In the genomic region with DNA sequence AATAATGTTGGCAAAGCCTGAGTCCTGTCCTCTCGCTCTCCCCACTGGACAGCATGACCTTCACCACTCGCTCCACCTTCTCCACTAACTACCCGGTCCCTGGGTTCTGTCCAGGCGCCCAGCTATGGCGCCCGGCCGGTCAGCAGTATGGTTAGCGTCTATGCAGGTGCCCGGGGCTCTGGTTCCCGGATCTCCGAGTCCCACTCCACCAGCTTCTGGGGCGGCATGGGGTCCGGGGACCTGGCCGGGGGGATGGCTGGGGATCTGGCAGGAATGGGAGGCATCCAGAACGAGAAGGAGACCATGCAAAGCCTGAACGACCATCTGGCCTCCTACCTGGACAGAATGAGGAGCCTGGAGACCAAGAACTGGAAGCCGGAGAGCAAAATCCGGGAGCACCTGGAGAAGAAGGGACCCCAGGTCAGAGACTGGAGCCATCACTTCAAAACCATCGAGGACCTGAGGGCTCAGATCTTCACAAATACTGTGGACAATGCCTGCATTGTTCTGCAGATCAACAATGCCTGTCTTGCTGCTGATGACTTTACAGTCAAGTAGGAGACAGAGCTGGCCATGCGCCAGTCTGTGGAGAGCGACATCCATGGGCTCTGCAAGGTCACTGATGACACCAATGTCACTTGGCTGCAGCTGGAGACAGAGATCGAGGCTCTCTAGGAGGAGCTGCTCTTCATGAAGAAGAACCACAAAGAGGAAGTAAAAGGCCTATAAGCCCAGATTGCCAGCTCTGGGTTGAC, we compare ENCODE assay signal across 9 cellular contexts.
DNase-seq lines count a peak whose midpoint lies in the region; ATAC-seq and TF ChIP-seq lines count a peak whose summit lies in the region.
"Had no signal": no experiment of that assay in that cellular context is flagged by ENCODE, and none has a peak within 500 bp of the region (broad histone marks: within the 10 kb centered on the region; RNA-seq: fewer than 3 reads in every experiment).

No MANE protein-coding gene starts in this region.

- DNase-seq in GM12865 (ENCODE audit: low read depth) (peak; percentile 56), NB4 (ENCODE audit: low read depth) (peak; percentile 77), nucleus accumbens (lab: John Stamatoyannopoulos, UW) (peak in 53 of 56 donors; percentile 8 to 94 (median 70)), T-helper 2 cell (no peak)
- DNase-seq in stimulated activated naive CD4-positive, alpha-beta T cell (lab: John Stamatoyannopoulos, UW): no peak
- DNase-seq: activated naive CD8-positive, alpha-beta T cell treated with anti-CD3 and anti-CD28 coated beads, Interleukin-2, amount 10 ng/mL, durations not matched to agents 7 days and 5 days; CD8-positive, alpha-beta T cell had no signal

- no peak for TF ChIP-seq POLR2A in NB4 (IDR thresholded peaks at IDR 0.05; ENCODE audit: extremely low read depth, insufficient read length)

- no peak for TF ChIP-seq CTCF in GM12865 (IDR thresholded peaks at IDR 0.05; ENCODE audit: insufficient read depth, low read depth, low read length, missing control alignments)
- TF ChIP-seq CTCF in NB4 (IDR thresholded peaks at IDR 0.05; ENCODE audit: low read depth, low read length): no peak

- H3K4me3 ChIP-seq in GM12865 (ENCODE audit: low read depth, low read length) (no peak overlapping the region), NB4 (ENCODE audit: low read depth, low read length) (no peak overlapping the region)

- H3K27ac ChIP-seq in cingulate gyrus (ENCODE audit: low read depth, low read length): peak overlapping the region; percentile 60

- ATAC-seq in HG03025 (IDR thresholded peaks at IDR 0.05; ENCODE audit: low FRiP score, unreplicated experiment): no peak
- ATAC-seq: CD8-positive, alpha-beta T cell had no signal

Comparison
In these comparisons a context has a peak if more than half of its experiments do, and no peak if none do; other contexts are left out.
1. DNase-seq: peak in GM12865 (single experiment), NB4 (single experiment) and nucleus accumbens (53 of 56); none in T-helper 2 cell (0 of 5) and stimulated activated naive CD4-positive, alpha-beta T cell (0 of 6).